Comparison of ENCODE assay signal across 8 cellular contexts in the genomic region with DNA sequence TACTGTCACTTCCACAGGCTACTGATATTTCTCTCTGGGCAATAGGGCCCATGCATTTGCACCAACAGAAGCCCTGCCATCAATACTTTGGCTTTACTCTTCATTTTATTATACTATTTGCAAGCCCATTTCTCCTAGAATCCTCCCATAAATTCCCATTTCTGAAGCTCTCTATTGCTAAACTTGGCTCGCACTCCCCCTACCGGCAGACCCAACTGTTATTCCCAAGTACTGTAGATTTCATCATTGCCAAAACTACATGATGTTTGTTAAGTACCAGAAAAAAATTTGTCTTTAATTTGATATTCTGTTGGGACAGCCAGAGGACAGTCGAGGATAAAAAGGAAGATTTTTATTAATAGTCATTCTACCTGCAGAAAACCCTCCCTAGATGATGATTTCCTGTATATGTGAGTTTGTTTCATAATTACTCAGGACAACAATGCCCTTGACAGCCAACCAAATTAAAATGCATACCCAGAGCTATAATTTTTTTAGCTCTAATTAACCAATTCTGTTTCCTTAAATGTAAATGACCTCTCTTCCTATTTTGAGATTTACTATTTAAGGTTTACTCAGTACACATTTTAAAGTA.
A peak's percentile ranks its signal among the peaks of the same experiment; 100 is the strongest.
DNase-seq lines count a peak whose midpoint lies in the region; ATAC-seq and TF ChIP-seq lines count a peak whose summit lies in the region.

No MANE protein-coding gene starts in this region.

- no peak overlapping the region for H3K4me3 Mint-ChIP-seq in type B pancreatic cell

- TF ChIP-seq CTCF in type B pancreatic cell (conservative IDR thresholded peaks at IDR 0.05) = peak; percentile 85

- no peaks in the 10 kb centered on the region for H3K27me3 Mint-ChIP-seq in type B pancreatic cell

- no peaks in the 10 kb centered on the region for H3K4me1 Mint-ChIP-seq in type B pancreatic cell (ENCODE audit: unreplicated experiment)

- peaks cover 7% of the 10 kb centered on the region for H3K9me3 Mint-ChIP-seq in type B pancreatic cell

- DNase-seq in CD1c-positive myeloid dendritic cell (ENCODE audit: extremely low spot score) (peak; percentile 38), NCI-H460 (ENCODE audit: extremely low read depth, low read depth) (peak; percentile 53), cerebellar cortex (ENCODE audit: low spot score) (peak; percentile 58), left kidney (ENCODE audit: low read depth, low spot score) (peak; percentile 79), type B pancreatic cell (ENCODE audit: extremely low spot score, unreplicated experiment) (no peak)

- no peak overlapping the region for H3K27ac Mint-ChIP-seq in type B pancreatic cell

- ATAC-seq in GM18511 (IDR thresholded peaks at IDR 0.05; ENCODE audit: unreplicated experiment) (peak; percentile 60), GM21515 (IDR thresholded peaks at IDR 0.05; ENCODE audit: unreplicated experiment) (no peak), GM21717 (IDR thresholded peaks at IDR 0.05; ENCODE audit: unreplicated experiment) (no peak)

- no peaks in the 10 kb centered on the region for H3K36me3 Mint-ChIP-seq in type B pancreatic cell
